ENCODE assay signal across 8 cellular contexts in the genomic region with DNA sequence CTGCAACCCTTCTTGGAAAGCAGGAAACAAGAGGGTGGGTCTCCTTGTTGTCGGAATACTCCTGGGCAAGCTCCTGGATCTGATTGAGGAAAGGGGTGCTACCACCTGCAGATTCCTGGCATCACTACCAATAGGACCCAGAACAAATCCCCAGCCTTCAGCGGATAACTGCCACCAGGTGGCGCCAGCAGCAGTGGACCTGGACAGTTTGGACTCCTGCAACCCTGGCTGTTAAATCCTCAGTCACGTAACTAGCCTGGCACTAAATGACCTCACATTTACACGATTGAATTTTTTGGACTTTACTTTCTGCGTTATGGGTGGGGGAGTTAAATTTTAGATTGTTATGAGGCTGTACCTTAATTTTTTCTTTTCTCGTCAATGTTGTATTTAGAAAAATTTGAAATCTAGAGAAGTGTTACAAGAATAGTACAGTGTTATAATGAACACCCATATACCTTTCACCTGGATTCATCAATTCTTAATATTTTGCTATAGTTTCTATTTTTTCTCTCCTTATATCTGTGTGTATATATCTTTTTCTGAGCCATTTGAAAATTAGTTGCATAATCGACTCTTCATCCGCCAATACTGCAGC.
DNase-seq lines count a peak whose midpoint lies in the region; ATAC-seq, FAIRE-seq and TF ChIP-seq lines count a peak whose summit lies in the region.

No MANE protein-coding gene starts in this region.

- TF ChIP-seq CTCF in neural crest cell (conservative IDR thresholded peaks at IDR 0.05) = peak; percentile 87

- H3K27ac Mint-ChIP-seq in activated CD4-positive, alpha-beta memory T cell treated with anti-CD3 and anti-CD28 coated beads, Interleukin-2, amount 10 ng/mL, durations not matched to agents 7 days and 5 days = no peak overlapping the region
- no peak overlapping the region for H3K27ac Mint-ChIP-seq in neural crest cell (ENCODE audit: unreplicated experiment)

- no peaks in the 10 kb centered on the region for H3K4me1 Mint-ChIP-seq in activated CD4-positive, alpha-beta memory T cell treated with anti-CD3 and anti-CD28 coated beads, Interleukin-2, amount 10 ng/mL, durations not matched to agents 7 days and 5 days
- H3K4me1 Mint-ChIP-seq in neural crest cell = no peaks in the 10 kb centered on the region

- H3K4me3 Mint-ChIP-seq in activated CD4-positive, alpha-beta memory T cell treated with anti-CD3 and anti-CD28 coated beads, Interleukin-2, amount 10 ng/mL, durations not matched to agents 7 days and 5 days = no peak overlapping the region
- H3K4me3 Mint-ChIP-seq in neural crest cell = no peak overlapping the region

- CTCF ChIA-PET in activated CD4-positive, alpha-beta memory T cell treated with anti-CD3 and anti-CD28 coated beads, Interleukin-2, amount 10 ng/mL, durations not matched to agents 7 days and 5 days (lab: Charles Lee) = no interaction called here

- POLR2A ChIA-PET in activated CD4-positive, alpha-beta memory T cell treated with anti-CD3 and anti-CD28 coated beads, Interleukin-2, amount 10 ng/mL, durations not matched to agents 7 days and 5 days (lab: Charles Lee) = no interaction called here

- H3K36me3 Mint-ChIP-seq in activated CD4-positive, alpha-beta memory T cell treated with anti-CD3 and anti-CD28 coated beads, Interleukin-2, amount 10 ng/mL, durations not matched to agents 7 days and 5 days (ENCODE audit: low read depth) = no peaks in the 10 kb centered on the region
- H3K36me3 Mint-ChIP-seq in neural crest cell (ENCODE audit: low read depth) = no peaks in the 10 kb centered on the region

- FAIRE-seq in urothelium cell line (lab: Jason Lieb, UNC) = no peak

- peak; percentile 81 for ATAC-seq in GM19324 (IDR thresholded peaks at IDR 0.05; ENCODE audit: low FRiP score, unreplicated experiment)
- ATAC-seq in HG03354 (IDR thresholded peaks at IDR 0.05; ENCODE audit: poor library complexity, severe bottlenecking, unreplicated experiment) = peak; percentile 82

- H3K27me3 Mint-ChIP-seq in activated CD4-positive, alpha-beta memory T cell treated with anti-CD3 and anti-CD28 coated beads, Interleukin-2, amount 10 ng/mL, durations not matched to agents 7 days and 5 days = no peaks in the 10 kb centered on the region
- peaks cover 3% of the 10 kb centered on the region for H3K27me3 Mint-ChIP-seq in neural crest cell (ENCODE audit: low read depth)

- H3K9me3 Mint-ChIP-seq in activated CD4-positive, alpha-beta memory T cell treated with anti-CD3 and anti-CD28 coated beads, Interleukin-2, amount 10 ng/mL, durations not matched to agents 7 days and 5 days = no peaks in the 10 kb centered on the region
- no peaks in the 10 kb centered on the region for H3K9me3 Mint-ChIP-seq in neural crest cell

- DNase-seq in COLO829 (ENCODE audit: low spot score) (peak; percentile 69), NCI-H345 (lab: John Stamatoyannopoulos, UW) (peak; percentile 82), fibroblast of gingiva (ENCODE audit: low read depth) (peak; percentile 40), neural crest cell (ENCODE audit: low read depth, low spot score) (peak; percentile 80), urothelium cell line (ENCODE audit: low spot score) (peak; percentile 57)
- peak; percentile 60 for DNase-seq in activated CD4-positive, alpha-beta memory T cell treated with anti-CD3 and anti-CD28 coated beads, Interleukin-2, amount 10 ng/mL, durations not matched to agents 7 days and 5 days

Comparison
In these comparisons a context has a peak if more than half of its experiments do, and no peak if none do; other contexts are left out.
1. Peak in every context shown above with its lines: DNase-seq and ATAC-seq.